In genomic region chr5:109688647-109688998, GRCh38 we compare ENCODE assay signal across 9 cellular contexts. TPM values are rescaled to one million over a fixed set of nuclear protein-coding genes. Genes with fewer than 3 reads are reported as not detected.
DNase-seq lines count a peak whose midpoint lies in the region; ATAC-seq, FAIRE-seq and TF ChIP-seq lines count a peak whose summit lies in the region.
"Had no signal": no experiment of that assay in that cellular context is flagged by ENCODE, and none has a peak within 500 bp of the region (broad histone marks: within the 10 kb centered on the region; RNA-seq: fewer than 3 reads in every experiment).

No MANE protein-coding gene starts in this region.

- H3K9me3 Mint-ChIP-seq in activated T-cell treated with anti-CD3 and anti-CD28 coated beads, Interleukin-2, amount 50 U/mL, for 4 hours = peaks cover 7% of the 10 kb centered on the region

- peaks cover 2% of the 10 kb centered on the region; the same call in 1 of the 2 replicates for H4K20me1 ChIP-seq in KMS-11 (ENCODE audit: insufficient read depth)
- peaks cover 9% of the 10 kb centered on the region; the same call in 1 of the 2 replicates for H4K20me1 ChIP-seq in SU-DHL-6 (ENCODE audit: low read depth, low read length)
- H4K20me1 ChIP-seq in neural cell (ENCODE audit: insufficient read depth) = no peaks in the 10 kb centered on the region

- peaks cover 16% of the 10 kb centered on the region for H3K4me1 ChIP-seq in KMS-11 (ENCODE audit: low read depth, poor library complexity, severe bottlenecking)

- peak; percentile 58 for TF ChIP-seq RAD21 in neural cell (conservative IDR thresholded peaks at IDR 0.05)

- H3K27ac ChIP-seq in KMS-11 (peak overlapping the region; percentile 74), SU-DHL-6 (ENCODE audit: low read depth, low read length) (peak overlapping the region; percentile 48), neural cell (ENCODE audit: low read length) (peak overlapping the region; percentile 73)

- no peaks in the 10 kb centered on the region for H3F3A ChIP-seq in SU-DHL-6 (ENCODE audit: insufficient read depth)
- no peaks in the 10 kb centered on the region for H3F3A ChIP-seq in neural cell (ENCODE audit: insufficient read depth, low read length, poor library complexity, severe bottlenecking)

- TF ChIP-seq CTCF in KMS-11 (conservative IDR thresholded peaks at IDR 0.05; ENCODE audit: low read depth, low read length) (peak; percentile 96), SU-DHL-6 (IDR thresholded peaks at IDR 0.05; ENCODE audit: insufficient read depth, low read length, poor library complexity, severe bottlenecking) (peak; percentile 66), epithelial cell of esophagus (IDR thresholded peaks at IDR 0.05; ENCODE audit: insufficient read depth, low read depth, low read length, missing control alignments) (peak; percentile 48), neural cell (IDR thresholded peaks at IDR 0.05; ENCODE audit: poor library complexity, severe bottlenecking) (peak; percentile 64)

- no peaks in the 10 kb centered on the region for H3K36me3 ChIP-seq in KMS-11 (ENCODE audit: insufficient read depth)
- no peaks in the 10 kb centered on the region for H3K36me3 ChIP-seq in SU-DHL-6 (ENCODE audit: low read length)
- no peaks in the 10 kb centered on the region for H3K36me3 ChIP-seq in neural cell (ENCODE audit: insufficient read depth, low read length)

- H3K9ac ChIP-seq in KMS-11 = peak overlapping the region; percentile 90
- H3K9ac ChIP-seq in SU-DHL-6 (ENCODE audit: low read length) = peak overlapping the region; percentile 86
- H3K9ac ChIP-seq in neural cell (ENCODE audit: low read length) = peak overlapping the region; percentile 56

- no peak for DNase-seq in activated T-cell treated with anti-CD3 and anti-CD28 coated beads, Interleukin-2, amount 50 U/mL, for 4 hours
- DNase-seq in activated T-cell treated with anti-CD3 and anti-CD28 coated beads, Interleukin-2, amount 50 U/mL, for 1 hour = no peak
- DNase-seq in epithelial cell of esophagus (ENCODE audit: low read depth) (peak; percentile 42), urothelium cell line (ENCODE audit: low spot score) (no peak)

- H3K4me2 ChIP-seq in KMS-11 (peak overlapping the region; percentile 61), SU-DHL-6 (ENCODE audit: low read depth, low read length, poor library complexity, severe bottlenecking) (peak overlapping the region; percentile 82), neural cell (ENCODE audit: low read length) (peak overlapping the region; percentile 13)

- H3K27me3 Mint-ChIP-seq in activated T-cell treated with anti-CD3 and anti-CD28 coated beads, Interleukin-2, amount 50 U/mL, for 4 hours (ENCODE audit: low read depth) = peaks cover 2% of the 10 kb centered on the region

- no peak for ATAC-seq in activated T-cell treated with anti-CD3 and anti-CD28 coated beads, Interleukin-2, amount 50 U/mL, for 4 hours
- no peak for ATAC-seq in GM21526 (IDR thresholded peaks at IDR 0.05; ENCODE audit: low FRiP score, unreplicated experiment)

- no peaks in the 10 kb centered on the region for H3K27me3 ChIP-seq in KMS-11 (ENCODE audit: insufficient read depth, low read depth)
- H3K27me3 ChIP-seq in SU-DHL-6 (ENCODE audit: low read length) = no peaks in the 10 kb centered on the region
- no peaks in the 10 kb centered on the region for H3K27me3 ChIP-seq in neural cell (ENCODE audit: insufficient read depth, low read depth, low read length)

- no peak for FAIRE-seq in urothelium cell line (lab: Jason Lieb, UNC)
- FAIRE-seq: islet of Langerhans had no signal

- H3K79me2 ChIP-seq in KMS-11 (ENCODE audit: insufficient read depth, low read depth) (peaks cover 38% of the 10 kb centered on the region), SU-DHL-6 (ENCODE audit: insufficient read depth, low read length) (peaks cover 23% of the 10 kb centered on the region; the same call in 1 of the 2 replicates), neural cell (replicated peaks; ENCODE audit: insufficient read depth, low read length) (peaks cover 24% of the 10 kb centered on the region)

- H2AFZ ChIP-seq in KMS-11 (ENCODE audit: low read depth) (peak overlapping the region; percentile 73), SU-DHL-6 (ENCODE audit: low read depth, low read length, severe bottlenecking) (peak overlapping the region; percentile 95), neural cell (ENCODE audit: low read depth, low read length) (peak overlapping the region; percentile 82)

- H3K4me3 ChIP-seq in KMS-11 (IDR thresholded peaks at IDR 0.05; ENCODE audit: insufficient read depth, low read depth, low read length) = no peak overlapping the region
- H3K4me3 ChIP-seq in SU-DHL-6 (ENCODE audit: insufficient read depth, low read length, poor library complexity, severe bottlenecking) = peak overlapping the region; percentile 57
- H3K4me3 ChIP-seq in epithelial cell of esophagus (ENCODE audit: low read length) = peak overlapping the region; percentile 49
- H3K4me3 ChIP-seq in neural cell (ENCODE audit: low read length) = peak overlapping the region; percentile 95

- H3K36me3 Mint-ChIP-seq in activated T-cell treated with anti-CD3 and anti-CD28 coated beads, Interleukin-2, amount 50 U/mL, for 4 hours (ENCODE audit: insufficient read depth) = no peaks in the 10 kb centered on the region

- H3K9me3 ChIP-seq in SU-DHL-6 (ENCODE audit: insufficient read depth, low read length) (no peaks in the 10 kb centered on the region), neural cell (ENCODE audit: low read length) (peaks cover 5% of the 10 kb centered on the region)

- TF ChIP-seq EP300 in neural cell (conservative IDR thresholded peaks at IDR 0.05; ENCODE audit: poor library complexity, severe bottlenecking) = no peak

- H3K4me1 Mint-ChIP-seq in activated T-cell treated with anti-CD3 and anti-CD28 coated beads, Interleukin-2, amount 50 U/mL, for 4 hours (ENCODE audit: low read depth) = peaks cover 26% of the 10 kb centered on the region

- no peaks in the 10 kb centered on the region for H3K9me2 ChIP-seq in SU-DHL-6 (replicated peaks; ENCODE audit: insufficient read depth, low read length)
- H3K9me2 ChIP-seq in neural cell (ENCODE audit: insufficient read depth, low read length) = no peaks in the 10 kb centered on the region

- H3K4me3 Mint-ChIP-seq in activated T-cell treated with anti-CD3 and anti-CD28 coated beads, Interleukin-2, amount 50 U/mL, for 4 hours = peak overlapping the region; percentile 87

TF ChIP-seq in neural cell, 6 proteins besides CTCF, POLR2A, EP300 and RAD21:
- TF ChIP-seq SMC3 (conservative IDR thresholded peaks at IDR 0.05; ENCODE audit: poor library complexity) (peak; percentile 55), EZH2 (IDR thresholded peaks at IDR 0.05; ENCODE audit: borderline replicate concordance, insufficient read depth, low read length, poor library complexity, severe bottlenecking) (no peak)

RNA-seq across cellular contexts. Expression of gene MAN2A1, which starts 1.1 kb away (rescaled TPM):
- 10 to 100 TPM; 28.2 to 31.8 (median 30.4) TPM for total RNA-seq in activated T-cell treated with anti-CD3 and anti-CD28 coated beads, Interleukin-2, amount 50 U/mL, for 4 hours
- 4.4 and 5.7 TPM in 2 replicates for polyA plus RNA-seq in neural cell
- polyA minus RNA-seq in neural cell = 16.1 and 16.3 TPM in 2 replicates

Comparison
In these comparisons a context has a peak if more than half of its experiments do, and no peak if none do; other contexts are left out.
1. H3K4me2 ChIP-seq: peak in every context shown above with its lines; median percentile 82 in SU-DHL-6; 61 in KMS-11; 13 in neural cell.